10 cellular contexts compared by ENCODE assay signal in genomic region chr18:74292541-74292858, GRCh38. TPM values are rescaled to one million over a fixed set of nuclear protein-coding genes. Genes with fewer than 3 reads are reported as not detected.
DNase-seq lines count a peak whose midpoint lies in the region; ATAC-seq, FAIRE-seq and TF ChIP-seq lines count a peak whose summit lies in the region.
"Had no signal": no experiment of that assay in that cellular context is flagged by ENCODE, and none has a peak within 500 bp of the region (broad histone marks: within the 10 kb centered on the region; RNA-seq: fewer than 3 reads in every experiment).

No MANE protein-coding gene starts in this region.

- FAIRE-seq in A549 (lab: Jason Lieb, UNC) (no peak), bronchial epithelial cell (lab: Jason Lieb, UNC) (no peak)

- no peaks in the 10 kb centered on the region for H3K9me3 Mint-ChIP-seq in activated naive CD4-positive, alpha-beta T cell treated with anti-CD3 and anti-CD28 coated beads, Interleukin-2, amount 50 U/mL, for 72 hours

- no peak for TF ChIP-seq EP300 in A549 (IDR thresholded peaks at IDR 0.05)

- peak overlapping the region; percentile 85 to 91 for H3K27ac ChIP-seq in A549
- H3K27ac ChIP-seq: foreskin keratinocyte had no signal

- H3K9me3 ChIP-seq in A549 (no peaks in the 10 kb centered on the region), mucosa of descending colon (no peaks in the 10 kb centered on the region)

- peak overlapping the region in 1 of 2 donors; percentile 88 for H3K27ac Mint-ChIP-seq in activated naive CD4-positive, alpha-beta T cell treated with anti-CD3 and anti-CD28 coated beads, Interleukin-2, amount 50 U/mL, for 72 hours

- intact Hi-C loops in mucosa of descending colon (cut with DNase I, micrococcal nuclease) = no loop called here

- CTCF ChIA-PET in A549 (lab: Yijun Ruan, JAX) = no interaction called here

- 8% methylated on average over 4 of the region's 4 CpGs for WGBS in A549 (ENCODE audit: missing lambda C conversion rate)

- peak overlapping the region; percentile 99 for H3K4me3 ChIP-seq in A549
- peak overlapping the region; percentile 94 for H3K4me3 ChIP-seq in HFF-Myc (replicated peaks; ENCODE audit: low read depth, low read length)
- H3K4me3 ChIP-seq in bronchial epithelial cell (ENCODE audit: low read depth, low read length) = peak overlapping the region; percentile 88
- peak overlapping the region; percentile 74 for H3K4me3 ChIP-seq in mucosa of descending colon

- TF ChIP-seq CTCF in A549 (IDR thresholded peaks at IDR 0.05) (no peak), HFF-Myc (IDR thresholded peaks at IDR 0.05; ENCODE audit: low read depth, low read length, missing control alignments) (no peak), bronchial epithelial cell (IDR thresholded peaks at IDR 0.05; ENCODE audit: insufficient read depth, low read length, severe bottlenecking) (no peak), mucosa of descending colon (IDR thresholded peaks at IDR 0.05) (no peak)

- TF ChIP-seq RAD21 in A549 (conservative IDR thresholded peaks at IDR 0.05 in 1 of 2, IDR thresholded peaks at IDR 0.05 in 1 of 2) = no peak

- ATAC-seq in A549 = no peak
- no peak for ATAC-seq in mucosa of descending colon
- no peak for ATAC-seq in HG02981 (IDR thresholded peaks at IDR 0.05; ENCODE audit: unreplicated experiment)
- no peak for ATAC-seq in activated naive CD4-positive, alpha-beta T cell treated with anti-CD3 and anti-CD28 coated beads, Interleukin-2, amount 50 U/mL, for 72 hours
- ATAC-seq in GM21717 (IDR thresholded peaks at IDR 0.05; ENCODE audit: unreplicated experiment) = no peak

- no peak for TF ChIP-seq POLR2A in A549 (IDR thresholded peaks at IDR 0.05; ENCODE audit: low read length)

- no peaks in the 10 kb centered on the region for H3K27me3 ChIP-seq in bronchial epithelial cell (ENCODE audit: control insufficient read depth, insufficient read depth, low read length)
- H3K27me3 ChIP-seq: foreskin keratinocyte had no signal

- no peak for DNase-seq in A549 (ENCODE audit: low read depth in 1 of 2, low spot score in 1 of 2)
- no peak for DNase-seq in HFF-Myc (ENCODE audit: extremely low read depth, low read depth)
- no peak for DNase-seq in bronchial epithelial cell (ENCODE audit: low read depth)
- DNase-seq in mucosa of descending colon = no peak
- no peak for DNase-seq in stimulated activated CD4-positive, alpha-beta T cell treated with anti-CD3 and anti-CD28 coated beads, Interleukin-2, amount 100 ng/mL, for 24 hours
- DNase-seq in activated naive CD4-positive, alpha-beta T cell treated with anti-CD3 and anti-CD28 coated beads, Interleukin-2, amount 50 U/mL, for 72 hours (ENCODE audit: low spot score in 2 of 2) = no peak

- H3K36me3 Mint-ChIP-seq in activated naive CD4-positive, alpha-beta T cell treated with anti-CD3 and anti-CD28 coated beads, Interleukin-2, amount 50 U/mL, for 72 hours = peaks cover 6 to 8% of the 10 kb centered on the region in 2 donors

- H3K4me2 ChIP-seq in A549 = peak overlapping the region; percentile 91

- POLR2A ChIA-PET in A549 (lab: Yijun Ruan, JAX) = no interaction called here

- H3K4me1 ChIP-seq in A549 = peaks cover 44% of the 10 kb centered on the region
- no peaks in the 10 kb centered on the region for H3K4me1 ChIP-seq in mucosa of descending colon (ENCODE audit: low read depth)
- H3K4me1 ChIP-seq: foreskin keratinocyte had no signal

- H3K36me3 ChIP-seq in bronchial epithelial cell (ENCODE audit: control insufficient read depth, insufficient read depth, low read length) (no peaks in the 10 kb centered on the region), mucosa of descending colon (ENCODE audit: low read depth) (peaks cover 4% of the 10 kb centered on the region)

TF ChIP-seq in A549, 52 proteins besides CTCF, POLR2A, EP300 and RAD21:
- TF ChIP-seq KDM5A (IDR thresholded peaks at IDR 0.05) (no peak), PHF8 (IDR thresholded peaks at IDR 0.05; ENCODE audit: borderline replicate concordance, low read depth) (peak; percentile 26; the same call in 1 of the 2 replicates)
- TF ChIP-seq, protein P1, sequence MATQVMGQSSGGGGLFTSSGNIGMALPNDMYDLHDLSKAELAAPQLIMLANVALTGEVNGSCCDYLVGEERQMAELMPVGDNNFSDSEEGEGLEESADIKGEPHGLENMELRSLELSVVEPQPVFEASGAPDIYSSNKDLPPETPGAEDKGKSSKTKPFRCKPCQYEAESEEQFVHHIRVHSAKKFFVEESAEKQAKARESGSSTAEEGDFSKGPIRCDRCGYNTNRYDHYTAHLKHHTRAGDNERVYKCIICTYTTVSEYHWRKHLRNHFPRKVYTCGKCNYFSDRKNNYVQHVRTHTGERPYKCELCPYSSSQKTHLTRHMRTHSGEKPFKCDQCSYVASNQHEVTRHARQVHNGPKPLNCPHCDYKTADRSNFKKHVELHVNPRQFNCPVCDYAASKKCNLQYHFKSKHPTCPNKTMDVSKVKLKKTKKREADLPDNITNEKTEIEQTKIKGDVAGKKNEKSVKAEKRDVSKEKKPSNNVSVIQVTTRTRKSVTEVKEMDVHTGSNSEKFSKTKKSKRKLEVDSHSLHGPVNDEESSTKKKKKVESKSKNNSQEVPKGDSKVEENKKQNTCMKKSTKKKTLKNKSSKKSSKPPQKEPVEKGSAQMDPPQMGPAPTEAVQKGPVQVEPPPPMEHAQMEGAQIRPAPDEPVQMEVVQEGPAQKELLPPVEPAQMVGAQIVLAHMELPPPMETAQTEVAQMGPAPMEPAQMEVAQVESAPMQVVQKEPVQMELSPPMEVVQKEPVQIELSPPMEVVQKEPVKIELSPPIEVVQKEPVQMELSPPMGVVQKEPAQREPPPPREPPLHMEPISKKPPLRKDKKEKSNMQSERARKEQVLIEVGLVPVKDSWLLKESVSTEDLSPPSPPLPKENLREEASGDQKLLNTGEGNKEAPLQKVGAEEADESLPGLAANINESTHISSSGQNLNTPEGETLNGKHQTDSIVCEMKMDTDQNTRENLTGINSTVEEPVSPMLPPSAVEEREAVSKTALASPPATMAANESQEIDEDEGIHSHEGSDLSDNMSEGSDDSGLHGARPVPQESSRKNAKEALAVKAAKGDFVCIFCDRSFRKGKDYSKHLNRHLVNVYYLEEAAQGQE (IDR thresholded peaks at IDR 0.05) = no peak

RNA-seq across cellular contexts. Expression of gene CYB5A, which starts 0.7 kb away (rescaled TPM):
- polyA plus RNA-seq in A549 (2011; rRNA removed) (132 and 134 TPM in 2 replicates), A549 (2017; fragmentation: RNase III; extraction: RNeasy Plus Mini Kit Qiagen cat#74134 plus additional on column Dnase treatment) (227 to 287 TPM (median 267 TPM) in 3 replicates)
- polyA plus RNA-seq in A549 (2012; cell fraction: cytosol; rRNA removed) = 112 and 145 TPM in 2 replicates
- polyA plus RNA-seq in A549 (2012; cell fraction: nucleus; rRNA removed) = 49.4 and 73.1 TPM in 2 replicates
- polyA minus RNA-seq in A549 (2011; rRNA and poly(A)+ RNA removed) = 38.3 and 46.0 TPM in 2 replicates
- total RNA-seq in bronchial epithelial cell (53.2 and 66.3 TPM in 2 replicates), mucosa of descending colon (100 to 1,000 TPM; 123 to 183 (median 126) TPM)
- 10 to 100 TPM; 44.5 to 57.1 TPM for total RNA-seq in activated naive CD4-positive, alpha-beta T cell treated with anti-CD3 and anti-CD28 coated beads, Interleukin-2, amount 50 U/mL, for 72 hours

RNA-seq across cellular contexts. Expression of gene C18orf63, which starts 23.1 kb away (rescaled TPM):
- not detected in 2 replicates for polyA plus RNA-seq in A549 (2011; rRNA removed)
- polyA plus RNA-seq in A549 (2012; cell fraction: cytosol; rRNA removed) = not detected in 2 replicates
- not detected in 2 replicates for polyA plus RNA-seq in A549 (2012; cell fraction: nucleus; rRNA removed)
- polyA plus RNA-seq in A549 (2017; fragmentation: RNase III; extraction: RNeasy Plus Mini Kit Qiagen cat#74134 plus additional on column Dnase treatment) = not detected in 3 replicates
- not detected in 2 replicates for polyA minus RNA-seq in A549 (2011; rRNA and poly(A)+ RNA removed)
- total RNA-seq in bronchial epithelial cell = not detected in 2 replicates
- not detected for total RNA-seq in mucosa of descending colon
- not detected for total RNA-seq in activated naive CD4-positive, alpha-beta T cell treated with anti-CD3 and anti-CD28 coated beads, Interleukin-2, amount 50 U/mL, for 72 hours
- total RNA-seq: foreskin keratinocyte, NCI-H460 had no signal
- polyA plus RNA-seq: foreskin keratinocyte had no signal
